Comparison of ENCODE assay signal across 1 cellular context in genomic region chr9:124914753-124915405, GRCh38.
A peak's percentile ranks its signal among the peaks of the same experiment; 100 is the strongest.
TF ChIP-seq lines count a peak whose summit lies in the region.

No MANE protein-coding gene starts in this region.

TF ChIP-seq in K562, 482 proteins besides CTCF, POLR2A, EP300 and RAD21:
- TF ChIP-seq ZNF124 (CRISPR knock-in tag; IDR thresholded peaks at IDR 0.05), result no peak
- peak; percentile 93 for TF ChIP-seq CEBPB (tag; IDR thresholded peaks at IDR 0.05)
- no peak for TF ChIP-seq IRF2 (CRISPR knock-in tag; IDR thresholded peaks at IDR 0.05)
- TF ChIP-seq ZNF277 (CRISPR knock-in tag; IDR thresholded peaks at IDR 0.05; ENCODE audit: borderline replicate concordance), result no peak
- TF ChIP-seq BACH1 (tag; IDR thresholded peaks at IDR 0.05), result no peak
- TF ChIP-seq CEBPG (CRISPR knock-in tag; IDR thresholded peaks at IDR 0.05), result peak; percentile 73; the same call in 1 of the 2 replicates
- peak in 1 of 2 experiments; percentile 54; a peak in 2 of 4 replicates for TF ChIP-seq CEBPG (tag; conservative IDR thresholded peaks at IDR 0.05 in 1 of 2, IDR thresholded peaks at IDR 0.05 in 1 of 2)
- no peak for TF ChIP-seq CEBPZ (IDR thresholded peaks at IDR 0.05; ENCODE audit: borderline replicate concordance, low read depth, low read length)
- no peak for TF ChIP-seq HOXB6 (CRISPR knock-in tag; IDR thresholded peaks at IDR 0.05; ENCODE audit: borderline replicate concordance)
